9 cellular contexts compared by ENCODE assay signal in the genomic region with DNA sequence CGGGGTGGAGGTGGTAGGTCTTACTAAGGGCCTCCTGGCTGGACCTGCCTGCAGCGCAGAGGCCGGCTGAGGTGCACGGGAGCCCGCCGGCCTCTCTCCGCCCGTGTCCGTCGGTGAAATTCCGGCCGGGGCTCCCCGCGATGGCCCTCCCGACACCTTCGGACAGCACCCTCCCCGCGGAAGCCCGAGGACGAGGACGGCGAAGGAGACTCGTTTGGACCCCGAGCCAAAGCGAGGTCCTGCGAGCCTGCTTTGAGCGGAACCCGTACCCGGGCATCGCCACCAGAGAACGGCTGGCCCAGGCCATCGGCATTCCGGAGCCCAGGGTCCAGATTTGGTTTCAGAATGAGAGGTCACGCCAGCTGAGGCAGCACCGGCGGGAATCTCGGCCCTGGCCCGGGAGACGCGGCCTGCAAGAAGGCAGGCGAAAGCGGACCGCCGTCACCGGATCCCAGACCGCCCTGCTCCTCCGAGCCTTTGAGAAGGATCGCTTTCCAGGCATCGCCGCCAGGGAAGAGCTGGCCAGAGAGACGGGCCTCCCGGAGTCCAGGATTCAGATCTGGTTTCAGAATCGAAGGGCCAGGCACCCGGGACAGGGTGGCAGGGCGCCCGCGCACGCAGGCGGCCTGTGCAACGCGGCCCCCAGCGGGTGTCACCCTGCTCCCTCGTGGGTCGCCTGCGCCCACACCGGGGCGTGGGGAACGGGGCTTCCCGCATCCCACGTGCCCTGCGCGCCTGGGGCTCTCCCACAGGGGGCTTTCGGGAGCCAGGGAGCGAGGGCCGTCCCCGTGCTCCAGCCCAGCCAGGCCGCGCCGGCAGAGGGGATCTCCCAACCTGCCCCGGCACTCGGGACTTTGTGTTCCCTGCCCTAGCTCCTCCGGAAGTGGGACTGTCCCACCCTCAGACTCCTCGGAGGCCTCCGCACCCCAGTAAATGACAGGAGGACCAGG. TPM values are rescaled to one million over a fixed set of nuclear protein-coding genes. Genes with fewer than 3 reads are reported as not detected.
DNase-seq lines count a peak whose midpoint lies in the region; ATAC-seq and TF ChIP-seq lines count a peak whose summit lies in the region.
"Not testable (repeated sequence)": the region's sequence is repeated elsewhere in the genome, so short reads cannot be mapped to it uniquely, and the experiment has no call there.
"Had no signal": no experiment of that assay in that cellular context is flagged by ENCODE, and none has a peak within 500 bp of the region (broad histone marks: within the 10 kb centered on the region; RNA-seq: fewer than 3 reads in every experiment).

No MANE protein-coding gene starts in this region.

- not testable (repeated sequence) for TF ChIP-seq CTCF in activated B cell treated with CpG ODN at 0.5 μM for 24 hours (IDR thresholded peaks at IDR 0.05); endothelial cell (IDR thresholded peaks at IDR 0.05; ENCODE audit: unreplicated experiment)

- ATAC-seq in HG03025 (IDR thresholded peaks at IDR 0.05; ENCODE audit: low FRiP score, unreplicated experiment) (peak; percentile 50), left lobe of liver (peak; percentile 65)
- not testable (repeated sequence) for ATAC-seq in activated B cell treated with CpG ODN at 0.5 μM for 24 hours (ENCODE audit: low read depth)
- ATAC-seq in stimulated activated naive CD8-positive, alpha-beta T cell treated with anti-CD3 and anti-CD28 coated beads, Interleukin-15, amount 100 ng/mL, for 72 hours = peak; percentile 76

- H3K27ac Mint-ChIP-seq in activated B cell treated with CpG ODN at 0.5 μM for 24 hours = not testable (repeated sequence)
- peak overlapping the region; percentile 75 for H3K27ac Mint-ChIP-seq in endothelial cell (ENCODE audit: unreplicated experiment)
- peak overlapping the region in 1 of 2 donors; percentile 1 for H3K27ac Mint-ChIP-seq in stimulated activated naive CD8-positive, alpha-beta T cell treated with anti-CD3 and anti-CD28 coated beads, Interleukin-15, amount 100 ng/mL, for 72 hours

- H3K4me1 Mint-ChIP-seq in activated B cell treated with CpG ODN at 0.5 μM for 24 hours (peaks cover 24% of the 10 kb centered on the region), endothelial cell (ENCODE audit: unreplicated experiment) (peaks cover 29% of the 10 kb centered on the region)
- peaks cover 18% of the 10 kb centered on the region for H3K4me1 Mint-ChIP-seq in stimulated activated naive CD8-positive, alpha-beta T cell treated with anti-CD3 and anti-CD28 coated beads, Interleukin-15, amount 100 ng/mL, for 72 hours

- H3K9me3 Mint-ChIP-seq in activated B cell treated with CpG ODN at 0.5 μM for 24 hours = peaks cover 25% of the 10 kb centered on the region
- peaks cover 11% of the 10 kb centered on the region for H3K9me3 Mint-ChIP-seq in endothelial cell (ENCODE audit: unreplicated experiment)
- peaks cover 25 to 55% of the 10 kb centered on the region in 2 donors for H3K9me3 Mint-ChIP-seq in stimulated activated naive CD8-positive, alpha-beta T cell treated with anti-CD3 and anti-CD28 coated beads, Interleukin-15, amount 100 ng/mL, for 72 hours

- not testable (repeated sequence) for H3K4me3 Mint-ChIP-seq in activated B cell treated with CpG ODN at 0.5 μM for 24 hours
- peak overlapping the region; percentile 76 for H3K4me3 Mint-ChIP-seq in endothelial cell (ENCODE audit: unreplicated experiment)
- H3K4me3 Mint-ChIP-seq in stimulated activated naive CD8-positive, alpha-beta T cell treated with anti-CD3 and anti-CD28 coated beads, Interleukin-15, amount 100 ng/mL, for 72 hours = peak overlapping the region in 1 of 2 donors; percentile 43

- CTCF ChIA-PET in activated B cell treated with CpG ODN at 0.5 μM for 24 hours (lab: Charles Lee) = not testable (repeated sequence)

- intact Hi-C loops in activated B cell treated with CpG ODN at 0.5 μM for 24 hours (cut with micrococcal nuclease) = not testable (repeated sequence)

- DNase-seq in ELF-1 (ENCODE audit: low read depth, low spot score) (peak; percentile 14), activated B cell treated with CpG ODN at 0.5 μM for 24 hours (peak; percentile 54), endothelial cell (ENCODE audit: low spot score) (peak; percentile 76), left lobe of liver (ENCODE audit: low spot score) (peak; percentile 87), retina (peak; percentile 69)
- DNase-seq in activated gamma-delta T cell treated with anti-CD3 and anti-CD28 coated beads, Interleukin-2, amount 50 U/mL, for 16 hours (ENCODE audit: low read depth) = peak; percentile 50
- peak; percentile 29 to 50 for DNase-seq in stimulated activated naive CD8-positive, alpha-beta T cell treated with anti-CD3 and anti-CD28 coated beads, Interleukin-15, amount 100 ng/mL, for 72 hours

- not testable (repeated sequence) for H3K36me3 Mint-ChIP-seq in activated B cell treated with CpG ODN at 0.5 μM for 24 hours (ENCODE audit: low read depth)
- H3K36me3 Mint-ChIP-seq in endothelial cell (ENCODE audit: low read depth, unreplicated experiment) = peaks cover 25% of the 10 kb centered on the region

- H3K27me3 Mint-ChIP-seq in activated B cell treated with CpG ODN at 0.5 μM for 24 hours (peaks cover 43% of the 10 kb centered on the region), endothelial cell (ENCODE audit: unreplicated experiment) (peaks cover 40% of the 10 kb centered on the region)
- peaks cover 68% of the 10 kb centered on the region for H3K27me3 Mint-ChIP-seq in stimulated activated naive CD8-positive, alpha-beta T cell treated with anti-CD3 and anti-CD28 coated beads, Interleukin-15, amount 100 ng/mL, for 72 hours

- POLR2A ChIA-PET in activated B cell treated with CpG ODN at 0.5 μM for 24 hours (lab: Charles Lee) = not testable (repeated sequence)

RNA-seq across cellular contexts. Expression of a gene that starts 4.9 kb away (rescaled TPM):
- total RNA-seq in activated B cell treated with CpG ODN at 0.5 μM for 24 hours (not detected in 2 replicates), endothelial cell (ENCODE audit: unreplicated experiment) (not detected), left lobe of liver (not detected)
- total RNA-seq: PC-9 had no signal

Comparison
In these comparisons a context has a peak if more than half of its experiments do, and no peak if none do; other contexts are left out.
1. DNase-seq: peak in every context shown above with its lines; median percentile 87 in left lobe of liver; 76 in endothelial cell; 69 in retina; 54 in activated B cell treated with CpG ODN at 0.5 μM for 24 hours; 50 in activated gamma-delta T cell treated with anti-CD3 and anti-CD28 coated beads, Interleukin-2, amount 50 U/mL, for 16 hours; 40 in stimulated activated naive CD8-positive, alpha-beta T cell treated with anti-CD3 and anti-CD28 coated beads, Interleukin-15, amount 100 ng/mL, for 72 hours; 14 in ELF-1.